In the genomic region with DNA sequence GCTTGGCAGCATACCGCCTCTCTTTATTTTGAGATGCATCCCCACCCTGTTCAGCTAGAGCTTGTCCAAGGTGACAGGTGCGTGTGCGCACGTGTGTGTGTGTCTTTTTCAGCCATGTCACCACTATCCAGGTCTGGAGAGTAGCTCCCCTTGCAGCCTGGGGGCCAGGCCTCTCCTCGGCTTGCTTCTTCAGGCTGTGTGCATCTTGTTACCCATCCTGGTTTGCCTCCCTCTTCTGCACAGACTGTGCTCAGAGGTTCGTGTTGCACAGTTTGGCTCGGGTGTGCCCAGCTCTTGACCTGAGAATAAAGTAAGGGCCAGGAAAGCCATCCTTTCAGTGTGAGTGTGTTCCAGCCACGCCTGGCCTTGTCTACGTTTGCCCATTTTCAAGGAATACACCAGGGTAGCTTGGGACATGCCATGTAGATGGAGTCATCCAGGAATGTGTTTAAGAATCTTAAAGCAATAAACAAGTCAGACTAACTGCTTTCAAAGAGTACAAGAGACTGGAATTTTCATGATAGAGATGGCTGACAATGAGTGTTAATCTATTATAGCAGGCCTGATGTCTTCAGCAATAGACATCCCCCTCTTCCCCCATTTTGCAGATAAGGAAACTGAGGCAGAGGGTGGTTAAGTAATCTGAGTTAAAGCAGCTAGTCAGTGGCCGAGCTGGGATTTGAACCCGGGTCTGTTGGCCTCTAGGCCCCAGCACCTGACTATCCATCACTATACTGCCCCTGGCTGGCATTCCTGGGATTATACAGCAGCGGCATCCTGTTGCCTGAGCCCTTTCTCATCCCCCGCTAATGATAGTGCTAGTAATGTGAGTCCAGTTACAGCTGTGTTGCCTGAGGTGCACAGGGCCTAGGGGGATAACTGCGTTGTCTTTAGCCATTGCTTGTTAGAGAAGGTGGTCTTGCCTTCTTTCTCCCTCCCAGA, we compare ENCODE assay signal across 10 cellular contexts.
DNase-seq lines count a peak whose midpoint lies in the region; ATAC-seq and TF ChIP-seq lines count a peak whose summit lies in the region.
"Had no signal": no experiment of that assay in that cellular context is flagged by ENCODE, and none has a peak within 500 bp of the region (broad histone marks: within the 10 kb centered on the region; RNA-seq: fewer than 3 reads in every experiment).

No MANE protein-coding gene starts in this region.

- ATAC-seq in GM21723 (IDR thresholded peaks at IDR 0.05; ENCODE audit: unreplicated experiment): no peak

- no peak overlapping the region for H3K27ac ChIP-seq in WERI-Rb-1
- H3K27ac ChIP-seq: thyroid gland had no signal

- no peaks in the 10 kb centered on the region for H3K9me3 Mint-ChIP-seq in Calu3 (ENCODE audit: low read depth, unreplicated experiment)

- intact Hi-C loops in Calu3 (cut with micrococcal nuclease; ENCODE audit: unreplicated experiment): no loop called here

- no peak overlapping the region for H3K4me3 ChIP-seq in WERI-Rb-1 (ENCODE audit: low read depth, low read length)
- H3K4me3 ChIP-seq in foreskin fibroblast (ENCODE audit: low read depth in 1 of 2, low read length in 2 of 2): no peak overlapping the region
- H3K4me3 ChIP-seq in skeletal muscle cell (ENCODE audit: low read depth, low read length): no peak overlapping the region
- H3K4me3 ChIP-seq: thyroid gland had no signal

- no peaks in the 10 kb centered on the region for H3K27me3 Mint-ChIP-seq in Calu3 (ENCODE audit: unreplicated experiment)

- no TSS peak for BruUV-seq in Calu3 (replicated peaks; lab: Mats Ljungman, UMichigan)

- no peaks in the 10 kb centered on the region for H3K36me3 Mint-ChIP-seq in Calu3 (ENCODE audit: insufficient read depth, unreplicated experiment)

- no peaks in the 10 kb centered on the region for H3K27me3 ChIP-seq in WERI-Rb-1 (ENCODE audit: insufficient read depth, low read depth, severe bottlenecking)
- H3K27me3 ChIP-seq: thyroid gland had no signal

- peaks cover 7% of the 10 kb centered on the region for H3K4me1 Mint-ChIP-seq in Calu3 (ENCODE audit: low read depth, unreplicated experiment)

- no peaks in the 10 kb centered on the region for H3K36me3 ChIP-seq in WERI-Rb-1
- H3K36me3 ChIP-seq: thyroid gland had no signal

- CTCF ChIA-PET in Calu3 (lab: Charles Lee): no interaction called here

- no peak overlapping the region for H3K4me3 Mint-ChIP-seq in Calu3 (ENCODE audit: low read depth, unreplicated experiment)

- H3K9me3 ChIP-seq in WERI-Rb-1 (ENCODE audit: severe bottlenecking): no peaks in the 10 kb centered on the region
- H3K9me3 ChIP-seq: thyroid gland had no signal

- TF ChIP-seq CTCF in WERI-Rb-1 (IDR thresholded peaks at IDR 0.05; ENCODE audit: low read depth, low read length) (peak; percentile 42; the same call in 1 of the 2 replicates), foreskin fibroblast (IDR thresholded peaks at IDR 0.05; ENCODE audit: low read depth, low read length) (no peak), Calu3 (IDR thresholded peaks at IDR 0.05; ENCODE audit: unreplicated experiment) (no peak)

- H3K27ac Mint-ChIP-seq in Calu3 (ENCODE audit: unreplicated experiment): no peak overlapping the region

- DNase-seq in GM04504 (ENCODE audit: low read depth) (peak; percentile 71), WERI-Rb-1 (peak; percentile 54), foreskin fibroblast (peak; percentile 75 to 77), skeletal muscle cell (ENCODE audit: low read depth) (peak; percentile 79), Calu3 (no peak), UCSD-AML1 (lab: John Stamatoyannopoulos, UW; ENCODE audit: unreplicated experiment) (no peak), DMS79 (lab: John Stamatoyannopoulos, UW) (no peak)
- DNase-seq: NCI-H2081, thyroid gland had no signal

Comparison
In these comparisons a context has a peak if more than half of its experiments do, and no peak if none do; other contexts are left out.
1. DNase-seq: peak in GM04504 (single experiment), WERI-Rb-1 (single experiment), foreskin fibroblast (2 of 2) and skeletal muscle cell (single experiment); none in Calu3 (single experiment), UCSD-AML1 (single experiment) and DMS79 (single experiment).